20 cellular contexts compared by ENCODE assay signal in genomic region chr2:28071221-28071620, GRCh38.
"Had no signal": no experiment of that assay in that cellular context is flagged by ENCODE, and none has a peak within 500 bp of the region (broad histone marks: within the 10 kb centered on the region; RNA-seq: fewer than 3 reads in every experiment).

No MANE protein-coding gene starts in this region.

- ATAC-seq: effector memory CD8-positive, alpha-beta T cell; left lobe of liver; natural killer cell; pancreas; right lobe of liver; stimulated activated naive B cell treated with anti-CD40 and anti-IgM and Interleukin-4, amounts not matched to agents 10 μg/mL and 1 μg/mL and 100 μg/mL, for 72 hours; stimulated activated naive CD8-positive, alpha-beta T cell treated with anti-CD3 and anti-CD28 coated beads, Interleukin-15, amount 100 ng/mL, for 72 hours had no signal

- H3K27me3 Mint-ChIP-seq: effector memory CD8-positive, alpha-beta T cell; memory B cell; stimulated activated naive B cell treated with anti-CD40 and anti-IgM and Interleukin-4, amounts not matched to agents 10 μg/mL and 1 μg/mL and 100 μg/mL, for 72 hours; stimulated activated naive CD8-positive, alpha-beta T cell treated with anti-CD3 and anti-CD28 coated beads, Interleukin-15, amount 100 ng/mL, for 72 hours had no signal

- H3K27ac Mint-ChIP-seq: memory B cell; natural killer cell; stimulated activated naive B cell treated with anti-CD40 and anti-IgM and Interleukin-4, amounts not matched to agents 10 μg/mL and 1 μg/mL and 100 μg/mL, for 72 hours had no signal

- H3K36me3 ChIP-seq: neutrophil, pancreas, right lobe of liver, thyroid gland, vagina had no signal

- H3K4me1 Mint-ChIP-seq: memory B cell; stimulated activated naive B cell treated with anti-CD40 and anti-IgM and Interleukin-4, amounts not matched to agents 10 μg/mL and 1 μg/mL and 100 μg/mL, for 72 hours; stimulated activated naive CD8-positive, alpha-beta T cell treated with anti-CD3 and anti-CD28 coated beads, Interleukin-15, amount 100 ng/mL, for 72 hours had no signal

- H3K9me3 Mint-ChIP-seq: effector memory CD8-positive, alpha-beta T cell; memory B cell; natural killer cell; neural crest cell; stimulated activated naive B cell treated with anti-CD40 and anti-IgM and Interleukin-4, amounts not matched to agents 10 μg/mL and 1 μg/mL and 100 μg/mL, for 72 hours; stimulated activated naive CD8-positive, alpha-beta T cell treated with anti-CD3 and anti-CD28 coated beads, Interleukin-15, amount 100 ng/mL, for 72 hours had no signal

- H3K27ac ChIP-seq: neutrophil, pancreas, right lobe of liver, thyroid gland, vagina had no signal

- H3K4me3 Mint-ChIP-seq: effector memory CD8-positive, alpha-beta T cell; memory B cell; natural killer cell; neural crest cell; stimulated activated naive B cell treated with anti-CD40 and anti-IgM and Interleukin-4, amounts not matched to agents 10 μg/mL and 1 μg/mL and 100 μg/mL, for 72 hours; stimulated activated naive CD8-positive, alpha-beta T cell treated with anti-CD3 and anti-CD28 coated beads, Interleukin-15, amount 100 ng/mL, for 72 hours had no signal

- H3K9me3 ChIP-seq: neutrophil, pancreas, right lobe of liver, thyroid gland, vagina had no signal

- H3K36me3 Mint-ChIP-seq: natural killer cell had no signal

- H3K4me3 ChIP-seq: lung, pancreas, right lobe of liver, thyroid gland, vagina had no signal

- H3K27me3 ChIP-seq: neutrophil, pancreas, right lobe of liver, thyroid gland, vagina had no signal

- DNase-seq: cortex of kidney; effector memory CD8-positive, alpha-beta T cell; erythroblast; kidney; natural killer cell; pancreas; right lobe of liver; small intestine; stimulated activated CD4-positive, alpha-beta T cell treated with anti-CD3 and anti-CD28 coated beads, Interleukin-15, amount 100 ng/mL, for 24 hours; stimulated activated CD4-positive, alpha-beta T cell treated with anti-CD3 and anti-CD28 coated beads, Interleukin-2, amount 100 ng/mL, for 48 hours; stimulated activated naive B cell treated with anti-CD40 and anti-IgM and Interleukin-4, amounts not matched to agents 10 μg/mL and 1 μg/mL and 100 μg/mL, for 72 hours; stimulated activated naive CD8-positive, alpha-beta T cell treated with anti-CD3 and anti-CD28 coated beads, Interleukin-15, amount 100 ng/mL, for 72 hours; thyroid gland; trophoblast cell had no signal

- H3K4me1 ChIP-seq: pancreas, right lobe of liver had no signal
